ENCODE assay signal across 2 cellular contexts in the genomic region with DNA sequence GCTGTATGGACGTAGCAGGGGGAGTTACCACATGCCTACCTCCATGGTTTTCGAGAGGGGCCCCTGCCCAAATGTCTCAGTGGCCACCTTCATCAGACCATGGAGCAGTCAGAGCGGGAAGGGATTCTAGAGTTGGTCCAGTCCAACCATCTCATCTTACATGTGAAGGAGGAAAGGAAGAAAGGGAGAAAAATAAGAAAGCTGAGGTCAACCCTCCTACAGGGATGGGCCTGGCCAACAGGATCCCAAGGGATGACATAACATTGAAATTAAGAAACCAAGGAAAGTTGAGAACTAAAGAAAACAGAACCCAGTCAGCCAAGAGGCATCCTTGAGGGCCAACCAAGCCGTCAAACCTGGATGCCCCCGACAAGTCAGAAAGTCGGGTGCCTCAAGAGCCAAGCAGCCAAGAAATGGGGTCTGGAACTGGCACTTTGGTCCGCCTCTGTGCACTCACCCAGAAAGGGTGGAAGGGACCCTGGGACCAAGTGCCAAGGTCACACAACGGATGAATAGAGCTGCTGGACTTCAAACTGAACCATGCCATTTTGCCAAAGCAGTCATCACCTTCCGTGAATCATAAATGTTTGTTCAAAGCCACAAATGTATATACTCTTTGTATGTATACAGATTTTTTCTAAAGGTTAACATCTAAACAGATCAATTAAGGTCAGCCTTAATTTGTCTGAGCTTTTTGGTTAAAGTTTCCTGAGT.
TF ChIP-seq lines count a peak whose summit lies in the region.

No MANE protein-coding gene starts in this region.

TF ChIP-seq in HepG2, 621 proteins besides CTCF, POLR2A, EP300 and RAD21 (continues in another document):
- TF ChIP-seq NCOR1 (IDR thresholded peaks at IDR 0.05; ENCODE audit: borderline replicate concordance, low read length) (0 out of 2 replicates have a peak, but pooled peaks have one; percentile 31), ZNF225 (CRISPR knock-in tag; IDR thresholded peaks at IDR 0.05) (no peak), ZNF205 (CRISPR knock-in tag; IDR thresholded peaks at IDR 0.05) (no peak), KAT8 (CRISPR knock-in tag; IDR thresholded peaks at IDR 0.05) (no peak), PAXIP1 (CRISPR knock-in tag; conservative IDR thresholded peaks at IDR 0.05) (peak; percentile 58), NR2F6 (IDR thresholded peaks at IDR 0.05) (peak; percentile 14; the same call in 1 of the 2 replicates), NR2F6 (CRISPR knock-in tag; IDR thresholded peaks at IDR 0.05) (no peak)
- TF ChIP-seq, protein P1, sequence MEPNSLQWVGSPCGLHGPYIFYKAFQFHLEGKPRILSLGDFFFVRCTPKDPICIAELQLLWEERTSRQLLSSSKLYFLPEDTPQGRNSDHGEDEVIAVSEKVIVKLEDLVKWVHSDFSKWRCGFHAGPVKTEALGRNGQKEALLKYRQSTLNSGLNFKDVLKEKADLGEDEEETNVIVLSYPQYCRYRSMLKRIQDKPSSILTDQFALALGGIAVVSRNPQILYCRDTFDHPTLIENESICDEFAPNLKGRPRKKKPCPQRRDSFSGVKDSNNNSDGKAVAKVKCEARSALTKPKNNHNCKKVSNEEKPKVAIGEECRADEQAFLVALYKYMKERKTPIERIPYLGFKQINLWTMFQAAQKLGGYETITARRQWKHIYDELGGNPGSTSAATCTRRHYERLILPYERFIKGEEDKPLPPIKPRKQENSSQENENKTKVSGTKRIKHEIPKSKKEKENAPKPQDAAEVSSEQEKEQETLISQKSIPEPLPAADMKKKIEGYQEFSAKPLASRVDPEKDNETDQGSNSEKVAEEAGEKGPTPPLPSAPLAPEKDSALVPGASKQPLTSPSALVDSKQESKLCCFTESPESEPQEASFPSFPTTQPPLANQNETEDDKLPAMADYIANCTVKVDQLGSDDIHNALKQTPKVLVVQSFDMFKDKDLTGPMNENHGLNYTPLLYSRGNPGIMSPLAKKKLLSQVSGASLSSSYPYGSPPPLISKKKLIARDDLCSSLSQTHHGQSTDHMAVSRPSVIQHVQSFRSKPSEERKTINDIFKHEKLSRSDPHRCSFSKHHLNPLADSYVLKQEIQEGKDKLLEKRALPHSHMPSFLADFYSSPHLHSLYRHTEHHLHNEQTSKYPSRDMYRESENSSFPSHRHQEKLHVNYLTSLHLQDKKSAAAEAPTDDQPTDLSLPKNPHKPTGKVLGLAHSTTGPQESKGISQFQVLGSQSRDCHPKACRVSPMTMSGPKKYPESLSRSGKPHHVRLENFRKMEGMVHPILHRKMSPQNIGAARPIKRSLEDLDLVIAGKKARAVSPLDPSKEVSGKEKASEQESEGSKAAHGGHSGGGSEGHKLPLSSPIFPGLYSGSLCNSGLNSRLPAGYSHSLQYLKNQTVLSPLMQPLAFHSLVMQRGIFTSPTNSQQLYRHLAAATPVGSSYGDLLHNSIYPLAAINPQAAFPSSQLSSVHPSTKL (CRISPR knock-in tag; IDR thresholded peaks at IDR 0.05), result peak; percentile 47
- TF ChIP-seq, protein P2, sequence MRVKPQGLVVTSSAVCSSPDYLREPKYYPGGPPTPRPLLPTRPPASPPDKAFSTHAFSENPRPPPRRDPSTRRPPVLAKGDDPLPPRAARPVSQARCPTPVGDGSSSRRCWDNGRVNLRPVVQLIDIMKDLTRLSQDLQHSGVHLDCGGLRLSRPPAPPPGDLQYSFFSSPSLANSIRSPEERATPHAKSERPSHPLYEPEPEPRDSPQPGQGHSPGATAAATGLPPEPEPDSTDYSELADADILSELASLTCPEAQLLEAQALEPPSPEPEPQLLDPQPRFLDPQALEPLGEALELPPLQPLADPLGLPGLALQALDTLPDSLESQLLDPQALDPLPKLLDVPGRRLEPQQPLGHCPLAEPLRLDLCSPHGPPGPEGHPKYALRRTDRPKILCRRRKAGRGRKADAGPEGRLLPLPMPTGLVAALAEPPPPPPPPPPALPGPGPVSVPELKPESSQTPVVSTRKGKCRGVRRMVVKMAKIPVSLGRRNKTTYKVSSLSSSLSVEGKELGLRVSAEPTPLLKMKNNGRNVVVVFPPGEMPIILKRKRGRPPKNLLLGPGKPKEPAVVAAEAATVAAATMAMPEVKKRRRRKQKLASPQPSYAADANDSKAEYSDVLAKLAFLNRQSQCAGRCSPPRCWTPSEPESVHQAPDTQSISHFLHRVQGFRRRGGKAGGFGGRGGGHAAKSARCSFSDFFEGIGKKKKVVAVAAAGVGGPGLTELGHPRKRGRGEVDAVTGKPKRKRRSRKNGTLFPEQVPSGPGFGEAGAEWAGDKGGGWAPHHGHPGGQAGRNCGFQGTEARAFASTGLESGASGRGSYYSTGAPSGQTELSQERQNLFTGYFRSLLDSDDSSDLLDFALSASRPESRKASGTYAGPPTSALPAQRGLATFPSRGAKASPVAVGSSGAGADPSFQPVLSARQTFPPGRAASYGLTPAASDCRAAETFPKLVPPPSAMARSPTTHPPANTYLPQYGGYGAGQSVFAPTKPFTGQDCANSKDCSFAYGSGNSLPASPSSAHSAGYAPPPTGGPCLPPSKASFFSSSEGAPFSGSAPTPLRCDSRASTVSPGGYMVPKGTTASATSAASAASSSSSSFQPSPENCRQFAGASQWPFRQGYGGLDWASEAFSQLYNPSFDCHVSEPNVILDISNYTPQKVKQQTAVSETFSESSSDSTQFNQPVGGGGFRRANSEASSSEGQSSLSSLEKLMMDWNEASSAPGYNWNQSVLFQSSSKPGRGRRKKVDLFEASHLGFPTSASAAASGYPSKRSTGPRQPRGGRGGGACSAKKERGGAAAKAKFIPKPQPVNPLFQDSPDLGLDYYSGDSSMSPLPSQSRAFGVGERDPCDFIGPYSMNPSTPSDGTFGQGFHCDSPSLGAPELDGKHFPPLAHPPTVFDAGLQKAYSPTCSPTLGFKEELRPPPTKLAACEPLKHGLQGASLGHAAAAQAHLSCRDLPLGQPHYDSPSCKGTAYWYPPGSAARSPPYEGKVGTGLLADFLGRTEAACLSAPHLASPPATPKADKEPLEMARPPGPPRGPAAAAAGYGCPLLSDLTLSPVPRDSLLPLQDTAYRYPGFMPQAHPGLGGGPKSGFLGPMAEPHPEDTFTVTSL (CRISPR knock-in tag; IDR thresholded peaks at IDR 0.05; ENCODE audit: borderline replicate concordance), result peak; percentile 40; the same call in 1 of the 2 replicates

TF ChIP-seq in GM23338, 12 proteins besides CTCF, POLR2A, EP300 and RAD21:
- TF ChIP-seq EZH2phosphoT487 (IDR thresholded peaks at IDR 0.05; ENCODE audit: unreplicated experiment) (no peak), EZH2 (IDR thresholded peaks at IDR 0.05; ENCODE audit: low read depth, unreplicated experiment) (no peak), CREB1 (CRISPR knock-in tag; IDR thresholded peaks at IDR 0.05; ENCODE audit: low read depth) (no peak), STAT1 (IDR thresholded peaks at IDR 0.05; ENCODE audit: unreplicated experiment) (no peak), REST (IDR thresholded peaks at IDR 0.05; ENCODE audit: unreplicated experiment) (no peak), NANOG (IDR thresholded peaks at IDR 0.05; ENCODE audit: borderline replicate concordance) (no peak), ZNF331 (CRISPR knock-in tag; IDR thresholded peaks at IDR 0.05; ENCODE audit: low read depth) (no peak), JUNB (IDR thresholded peaks at IDR 0.05; ENCODE audit: unreplicated experiment) (no peak), POLR2AphosphoS5 (IDR thresholded peaks at IDR 0.05; ENCODE audit: low read depth) (no peak), ZNF114 (CRISPR knock-in tag; IDR thresholded peaks at IDR 0.05) (no peak)
- TF ChIP-seq, protein P3, sequence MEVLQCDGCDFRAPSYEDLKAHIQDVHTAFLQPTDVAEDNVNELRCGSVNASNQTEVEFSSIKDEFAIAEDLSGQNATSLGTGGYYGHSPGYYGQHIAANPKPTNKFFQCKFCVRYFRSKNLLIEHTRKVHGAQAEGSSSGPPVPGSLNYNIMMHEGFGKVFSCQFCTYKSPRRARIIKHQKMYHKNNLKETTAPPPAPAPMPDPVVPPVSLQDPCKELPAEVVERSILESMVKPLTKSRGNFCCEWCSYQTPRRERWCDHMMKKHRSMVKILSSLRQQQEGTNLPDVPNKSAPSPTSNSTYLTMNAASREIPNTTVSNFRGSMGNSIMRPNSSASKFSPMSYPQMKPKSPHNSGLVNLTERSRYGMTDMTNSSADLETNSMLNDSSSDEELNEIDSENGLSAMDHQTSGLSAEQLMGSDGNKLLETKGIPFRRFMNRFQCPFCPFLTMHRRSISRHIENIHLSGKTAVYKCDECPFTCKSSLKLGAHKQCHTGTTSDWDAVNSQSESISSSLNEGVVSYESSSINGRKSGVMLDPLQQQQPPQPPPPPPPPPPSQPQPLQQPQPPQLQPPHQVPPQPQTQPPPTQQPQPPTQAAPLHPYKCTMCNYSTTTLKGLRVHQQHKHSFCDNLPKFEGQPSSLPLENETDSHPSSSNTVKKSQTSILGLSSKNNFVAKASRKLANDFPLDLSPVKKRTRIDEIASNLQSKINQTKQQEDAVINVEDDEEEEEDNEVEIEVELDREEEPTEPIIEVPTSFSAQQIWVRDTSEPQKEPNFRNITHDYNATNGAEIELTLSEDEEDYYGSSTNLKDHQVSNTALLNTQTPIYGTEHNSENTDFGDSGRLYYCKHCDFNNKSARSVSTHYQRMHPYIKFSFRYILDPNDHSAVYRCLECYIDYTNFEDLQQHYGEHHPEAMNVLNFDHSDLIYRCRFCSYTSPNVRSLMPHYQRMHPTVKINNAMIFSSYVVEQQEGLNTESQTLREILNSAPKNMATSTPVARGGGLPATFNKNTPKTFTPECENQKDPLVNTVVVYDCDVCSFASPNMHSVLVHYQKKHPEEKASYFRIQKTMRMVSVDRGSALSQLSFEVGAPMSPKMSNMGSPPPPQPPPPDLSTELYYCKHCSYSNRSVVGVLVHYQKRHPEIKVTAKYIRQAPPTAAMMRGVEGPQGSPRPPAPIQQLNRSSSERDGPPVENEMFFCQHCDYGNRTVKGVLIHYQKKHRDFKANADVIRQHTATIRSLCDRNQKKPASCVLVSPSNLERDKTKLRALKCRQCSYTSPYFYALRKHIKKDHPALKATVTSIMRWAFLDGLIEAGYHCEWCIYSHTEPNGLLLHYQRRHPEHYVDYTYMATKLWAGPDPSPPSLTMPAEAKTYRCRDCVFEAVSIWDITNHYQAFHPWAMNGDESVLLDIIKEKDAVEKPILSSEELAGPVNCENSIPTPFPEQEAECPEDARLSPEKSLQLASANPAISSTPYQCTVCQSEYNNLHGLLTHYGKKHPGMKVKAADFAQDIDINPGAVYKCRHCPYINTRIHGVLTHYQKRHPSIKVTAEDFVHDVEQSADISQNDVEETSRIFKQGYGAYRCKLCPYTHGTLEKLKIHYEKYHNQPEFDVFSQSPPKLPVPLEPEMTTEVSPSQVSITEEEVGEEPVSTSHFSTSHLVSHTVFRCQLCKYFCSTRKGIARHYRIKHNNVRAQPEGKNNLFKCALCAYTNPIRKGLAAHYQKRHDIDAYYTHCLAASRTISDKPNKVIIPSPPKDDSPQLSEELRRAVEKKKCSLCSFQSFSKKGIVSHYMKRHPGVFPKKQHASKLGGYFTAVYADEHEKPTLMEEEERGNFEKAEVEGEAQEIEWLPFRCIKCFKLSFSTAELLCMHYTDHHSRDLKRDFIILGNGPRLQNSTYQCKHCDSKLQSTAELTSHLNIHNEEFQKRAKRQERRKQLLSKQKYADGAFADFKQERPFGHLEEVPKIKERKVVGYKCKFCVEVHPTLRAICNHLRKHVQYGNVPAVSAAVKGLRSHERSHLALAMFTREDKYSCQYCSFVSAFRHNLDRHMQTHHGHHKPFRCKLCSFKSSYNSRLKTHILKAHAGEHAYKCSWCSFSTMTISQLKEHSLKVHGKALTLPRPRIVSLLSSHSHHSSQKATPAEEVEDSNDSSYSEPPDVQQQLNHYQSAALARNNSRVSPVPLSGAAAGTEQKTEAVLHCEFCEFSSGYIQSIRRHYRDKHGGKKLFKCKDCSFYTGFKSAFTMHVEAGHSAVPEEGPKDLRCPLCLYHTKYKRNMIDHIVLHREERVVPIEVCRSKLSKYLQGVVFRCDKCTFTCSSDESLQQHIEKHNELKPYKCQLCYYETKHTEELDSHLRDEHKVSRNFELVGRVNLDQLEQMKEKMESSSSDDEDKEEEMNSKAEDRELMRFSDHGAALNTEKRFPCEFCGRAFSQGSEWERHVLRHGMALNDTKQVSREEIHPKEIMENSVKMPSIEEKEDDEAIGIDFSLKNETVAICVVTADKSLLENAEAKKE (CRISPR knock-in tag; IDR thresholded peaks at IDR 0.05), result no peak
- TF ChIP-seq, protein P4, sequence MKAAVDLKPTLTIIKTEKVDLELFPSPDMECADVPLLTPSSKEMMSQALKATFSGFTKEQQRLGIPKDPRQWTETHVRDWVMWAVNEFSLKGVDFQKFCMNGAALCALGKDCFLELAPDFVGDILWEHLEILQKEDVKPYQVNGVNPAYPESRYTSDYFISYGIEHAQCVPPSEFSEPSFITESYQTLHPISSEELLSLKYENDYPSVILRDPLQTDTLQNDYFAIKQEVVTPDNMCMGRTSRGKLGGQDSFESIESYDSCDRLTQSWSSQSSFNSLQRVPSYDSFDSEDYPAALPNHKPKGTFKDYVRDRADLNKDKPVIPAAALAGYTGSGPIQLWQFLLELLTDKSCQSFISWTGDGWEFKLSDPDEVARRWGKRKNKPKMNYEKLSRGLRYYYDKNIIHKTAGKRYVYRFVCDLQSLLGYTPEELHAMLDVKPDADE (IDR thresholded peaks at IDR 0.05), result no peak
